In genomic region chr20:14477125-14477524, GRCh38 we compare ENCODE assay signal across 17 cellular contexts.
DNase-seq lines count a peak whose midpoint lies in the region; ATAC-seq and TF ChIP-seq lines count a peak whose summit lies in the region.
"Had no signal": no experiment of that assay in that cellular context is flagged by ENCODE, and none has a peak within 500 bp of the region (broad histone marks: within the 10 kb centered on the region; RNA-seq: fewer than 3 reads in every experiment).

No MANE protein-coding gene starts in this region.

- ATAC-seq in GM18498 (IDR thresholded peaks at IDR 0.05; ENCODE audit: unreplicated experiment), result no peak
- no peak for ATAC-seq in left lung
- ATAC-seq: GM23338, left lobe of liver, psoas muscle, Right ventricle myocardium inferior had no signal

- no peak overlapping the region for H3K4me3 ChIP-seq in left lung
- H3K4me3 ChIP-seq: GM23338, psoas muscle, suprapubic skin had no signal

- DNase-seq in DMS53 (lab: John Stamatoyannopoulos, UW), result peak; percentile 10
- DNase-seq in DMS53 treated with DMSO at 0.1 percent for 48 hours (lab: John Stamatoyannopoulos, UW; ENCODE audit: unreplicated experiment), result no peak
- DNase-seq in amniotic epithelial cell (ENCODE audit: low read depth), result peak; percentile 93
- DNase-seq in fibroblast of the conjunctiva (ENCODE audit: low read depth), result peak; percentile 40
- DNase-seq in stromal cell of bone marrow (ENCODE audit: low read depth), result peak; percentile 81
- no peak for DNase-seq in left lung
- DNase-seq in GM19238 (ENCODE audit: insufficient read length, low spot score), result no peak
- DNase-seq: hypothalamus; NK-92 treated with Interleukin-12 subunit alpha and Interleukin-12 subunit beta, amount 100 ng/mL, for 24 hours; psoas muscle; T-helper 2 cell had no signal

- no peak for TF ChIP-seq CTCF in left lung (IDR thresholded peaks at IDR 0.05)

- no peaks in the 10 kb centered on the region for H3K36me3 ChIP-seq in left lung
- H3K36me3 ChIP-seq: suprapubic skin had no signal

- no peaks in the 10 kb centered on the region for H3K4me1 ChIP-seq in left lung
- H3K4me1 ChIP-seq: psoas muscle, suprapubic skin had no signal

- H3K27me3 ChIP-seq in left lung, result no peaks in the 10 kb centered on the region
- H3K27me3 ChIP-seq: suprapubic skin had no signal

- peaks cover 0 to 3% of the 10 kb centered on the region in 2 donors for H3K9me3 ChIP-seq in left lung
- H3K9me3 ChIP-seq: psoas muscle, suprapubic skin had no signal

- H3K27ac ChIP-seq in left lung, result no peak overlapping the region
- H3K27ac ChIP-seq: 22Rv1, psoas muscle, suprapubic skin had no signal

- intact Hi-C loops in left lung (cut with DNase I), result no loop called here

Comparison
In these comparisons a context has a peak if more than half of its experiments do, and no peak if none do; other contexts are left out.
1. DNase-seq: peak in DMS53 (single experiment), amniotic epithelial cell (single experiment), fibroblast of the conjunctiva (single experiment) and stromal cell of bone marrow (single experiment); none in DMS53 treated with DMSO at 0.1 percent for 48 hours (single experiment), left lung (0 of 2) and GM19238 (single experiment).